In the genomic region with DNA sequence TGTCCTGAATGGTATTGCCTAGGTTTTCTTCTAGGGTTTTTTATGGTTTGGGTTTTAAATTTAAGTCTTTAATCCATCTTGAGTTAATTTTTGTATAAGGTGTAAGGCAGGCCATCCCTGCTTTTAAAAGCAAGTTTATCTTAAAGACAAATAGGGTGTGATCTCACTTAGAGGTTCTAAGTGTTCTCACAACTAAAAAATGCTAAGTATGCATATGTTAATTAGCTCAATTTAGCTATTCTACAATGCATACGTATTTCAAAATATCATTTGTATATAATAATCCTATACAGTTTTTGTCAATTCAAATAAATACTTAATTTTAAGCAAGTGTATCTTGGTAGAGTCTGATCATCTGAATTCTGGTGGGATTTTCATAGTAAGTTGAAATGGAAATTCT, we compare ENCODE assay signal across 1 cellular context.
TF ChIP-seq lines count a peak whose summit lies in the region.

No MANE protein-coding gene starts in this region.

TF ChIP-seq in IMR-90, 13 proteins besides CTCF, POLR2A, EP300 and RAD21:
- TF ChIP-seq CHD1 (IDR thresholded peaks at IDR 0.05; ENCODE audit: low read depth, low read length), result no peak
- TF ChIP-seq, protein P1, sequence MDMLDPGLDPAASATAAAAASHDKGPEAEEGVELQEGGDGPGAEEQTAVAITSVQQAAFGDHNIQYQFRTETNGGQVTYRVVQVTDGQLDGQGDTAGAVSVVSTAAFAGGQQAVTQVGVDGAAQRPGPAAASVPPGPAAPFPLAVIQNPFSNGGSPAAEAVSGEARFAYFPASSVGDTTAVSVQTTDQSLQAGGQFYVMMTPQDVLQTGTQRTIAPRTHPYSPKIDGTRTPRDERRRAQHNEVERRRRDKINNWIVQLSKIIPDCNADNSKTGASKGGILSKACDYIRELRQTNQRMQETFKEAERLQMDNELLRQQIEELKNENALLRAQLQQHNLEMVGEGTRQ (IDR thresholded peaks at IDR 0.05; ENCODE audit: low read depth, low read length), result no peak
- TF ChIP-seq MAFK (IDR thresholded peaks at IDR 0.05; ENCODE audit: low read depth, low read length), result 0 out of 2 replicates have a peak, but pooled peaks have one; percentile 14
- TF ChIP-seq NFE2L2 (IDR thresholded peaks at IDR 0.05; ENCODE audit: low read depth, low read length), result no peak
- TF ChIP-seq RFX5 (IDR thresholded peaks at IDR 0.05; ENCODE audit: low read depth, low read length), result no peak
